In the genomic region with DNA sequence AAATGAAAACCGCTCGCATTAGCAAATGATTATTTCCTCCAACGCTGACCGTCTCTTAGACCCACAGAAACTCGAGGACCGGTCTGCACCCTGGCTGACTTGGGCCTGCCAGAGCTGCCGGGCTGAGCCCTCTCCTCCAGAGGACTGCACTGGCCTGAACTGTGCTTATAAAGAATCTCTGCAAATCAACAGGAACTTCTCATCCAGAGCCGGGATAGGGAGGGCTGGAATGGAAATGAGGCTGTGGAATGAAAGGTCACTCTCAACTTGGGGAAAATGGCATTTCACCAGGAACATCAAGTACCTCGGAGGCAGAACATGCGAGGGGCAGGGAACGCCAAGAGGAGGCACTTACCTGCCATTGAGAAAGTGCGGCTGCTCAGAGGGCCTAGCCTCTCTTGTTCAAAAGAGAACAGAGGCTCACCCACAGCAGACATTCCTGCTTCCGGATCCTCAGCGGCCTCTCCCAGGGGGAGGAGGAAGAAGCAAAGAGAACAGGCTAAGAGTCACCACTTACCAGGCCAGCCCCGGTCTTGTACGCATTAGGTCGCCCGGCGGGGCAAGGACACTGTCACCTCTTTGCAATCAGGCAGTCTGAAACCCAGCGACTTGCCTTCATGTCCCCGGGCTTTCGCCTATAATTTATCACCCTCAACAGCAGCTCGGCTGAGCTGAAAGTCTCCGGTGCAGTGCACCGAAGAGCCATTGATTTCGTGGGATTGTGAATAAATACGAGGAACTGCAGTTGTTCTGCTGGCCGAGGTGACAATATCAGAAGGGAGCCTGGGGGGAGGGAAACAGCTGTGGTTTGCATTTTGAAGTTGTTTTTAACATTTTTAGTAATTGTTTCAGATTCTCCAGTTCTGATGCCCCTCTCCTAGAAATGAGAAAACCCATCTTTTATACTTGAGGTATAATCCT, we compare ENCODE assay signal across 1 cellular context.
A peak's percentile ranks its signal among the peaks of the same experiment; 100 is the strongest.
TF ChIP-seq lines count a peak whose summit lies in the region.

No MANE protein-coding gene starts in this region.

TF ChIP-seq in H1, 55 proteins besides CTCF, POLR2A, EP300 and RAD21:
- TF ChIP-seq JUN (IDR thresholded peaks at IDR 0.05; ENCODE audit: low read depth, low read length) (0 out of 2 replicates have a peak, but pooled peaks have one; percentile 1), POLR2AphosphoS5 (IDR thresholded peaks at IDR 0.05; ENCODE audit: low read depth, low read length) (peak; percentile 91), JUND (IDR thresholded peaks at IDR 0.05; ENCODE audit: low read length) (no peak), GTF2F1 (IDR thresholded peaks at IDR 0.05; ENCODE audit: borderline replicate concordance, low read depth, low read length) (peak; percentile 13; the same call in 1 of the 2 replicates), YY1 (IDR thresholded peaks at IDR 0.05; ENCODE audit: low read depth, low read length) (0 out of 2 replicates have a peak, but pooled peaks have one; percentile 11), CHD2 (IDR thresholded peaks at IDR 0.05; ENCODE audit: low read length) (0 out of 2 replicates have a peak, but pooled peaks have one; percentile 17), CREB1 (IDR thresholded peaks at IDR 0.05) (0 out of 2 replicates have a peak, but pooled peaks have one; percentile 6), BRCA1 (IDR thresholded peaks at IDR 0.05; ENCODE audit: low read depth, low read length) (no peak), TEAD4 (IDR thresholded peaks at IDR 0.05; ENCODE audit: low read depth, low read length) (no peak; the same call in 1 of the 2 replicates), FOSL1 (IDR thresholded peaks at IDR 0.05; ENCODE audit: insufficient read depth, low read depth, low read length) (no peak), HDAC6 (IDR thresholded peaks at IDR 0.05; ENCODE audit: low read depth, low read length) (no peak), NANOG (IDR thresholded peaks at IDR 0.05; ENCODE audit: insufficient read depth, low read depth, low read length, poor library complexity, severe bottlenecking) (no peak), SP4 (IDR thresholded peaks at IDR 0.05; ENCODE audit: low read length) (0 out of 2 replicates have a peak, but pooled peaks have one; percentile 55), TAF7 (optimal IDR thresholded peaks at IDR 0.05; ENCODE audit: borderline replicate concordance, low read depth, low read length) (peak; percentile 68), RBBP5 (IDR thresholded peaks at IDR 0.05; ENCODE audit: borderline replicate concordance, low read depth, low read length) (peak; percentile 64), TAF1 (IDR thresholded peaks at IDR 0.05; ENCODE audit: low read depth, low read length) (peak; percentile 55)
